15 cellular contexts compared by ENCODE assay signal in the genomic region with DNA sequence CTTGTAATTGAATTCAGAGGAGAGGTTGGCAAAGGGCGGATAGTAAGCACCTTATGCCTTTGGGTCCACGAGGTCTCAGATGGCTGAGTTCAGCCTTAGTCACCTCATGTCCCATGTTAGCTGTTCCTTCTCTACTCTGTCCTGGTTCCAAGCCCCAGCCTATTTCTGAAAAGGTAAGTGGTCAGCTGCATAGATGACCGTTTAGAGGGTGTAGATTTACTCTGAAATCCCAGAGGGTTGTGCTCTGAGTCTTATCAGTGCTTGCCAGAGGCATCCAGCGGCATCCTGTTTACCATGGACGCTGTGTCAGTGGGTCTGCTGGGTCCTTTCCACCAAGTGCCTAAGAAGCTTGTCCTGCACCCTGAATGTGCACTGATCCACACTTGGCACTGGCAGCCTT. TPM values are rescaled to one million over a fixed set of nuclear protein-coding genes. Genes with fewer than 3 reads are reported as not detected.
DNase-seq lines count a peak whose midpoint lies in the region; ATAC-seq and TF ChIP-seq lines count a peak whose summit lies in the region.
"Had no signal": no experiment of that assay in that cellular context is flagged by ENCODE, and none has a peak within 500 bp of the region (broad histone marks: within the 10 kb centered on the region; RNA-seq: fewer than 3 reads in every experiment).

No MANE protein-coding gene starts in this region.

- H3K27me3 Mint-ChIP-seq in T-helper 2 cell treated with Interferon-gamma antibody and Interleukin-4, amounts not matched to agents 5 μg/mL and 100 μg/mL, for 36 hours (ENCODE audit: low read depth): peaks cover 3% of the 10 kb centered on the region
- no peaks in the 10 kb centered on the region for H3K27me3 Mint-ChIP-seq in activated naive CD8-positive, alpha-beta T cell treated with anti-CD3 and anti-CD28 coated beads, Interleukin-2, amount 50 U/mL, for 24 hours
- H3K27me3 Mint-ChIP-seq in natural killer cell (ENCODE audit: low read depth in 2 of 2): no peaks in the 10 kb centered on the region

- no peaks in the 10 kb centered on the region for H3K9me2 ChIP-seq in Loucy (replicated peaks; ENCODE audit: low read depth, low read length)

- H3K4me3 Mint-ChIP-seq in T-helper 2 cell treated with Interferon-gamma antibody and Interleukin-4, amounts not matched to agents 5 μg/mL and 100 μg/mL, for 36 hours: peak overlapping the region; percentile 69
- peak overlapping the region; percentile 58 for H3K4me3 Mint-ChIP-seq in activated naive CD8-positive, alpha-beta T cell treated with anti-CD3 and anti-CD28 coated beads, Interleukin-2, amount 50 U/mL, for 24 hours
- H3K4me3 Mint-ChIP-seq in natural killer cell: peak overlapping the region; percentile 47

- H3K9me3 ChIP-seq in Loucy (ENCODE audit: insufficient read depth, low read depth, low read length): no peaks in the 10 kb centered on the region
- H3K9me3 ChIP-seq: left ventricle myocardium inferior, right atrium auricular region, SJSA1, thoracic aorta had no signal

- no peak overlapping the region for H3K9ac ChIP-seq in Loucy (ENCODE audit: low read depth, low read length, poor library complexity, severe bottlenecking)
- H3K9ac ChIP-seq: KMS-11 had no signal

- H3K4me2 ChIP-seq in Loucy (ENCODE audit: low read depth, low read length, poor library complexity, severe bottlenecking): peak overlapping the region; percentile 24
- H3K4me2 ChIP-seq: KMS-11 had no signal

- peaks cover 13% of the 10 kb centered on the region for H3K4me1 Mint-ChIP-seq in T-helper 2 cell treated with Interferon-gamma antibody and Interleukin-4, amounts not matched to agents 5 μg/mL and 100 μg/mL, for 36 hours (ENCODE audit: low read depth)
- H3K4me1 Mint-ChIP-seq in activated naive CD8-positive, alpha-beta T cell treated with anti-CD3 and anti-CD28 coated beads, Interleukin-2, amount 50 U/mL, for 24 hours: peaks cover 27% of the 10 kb centered on the region
- peaks cover 26 to 41% of the 10 kb centered on the region in 2 donors for H3K4me1 Mint-ChIP-seq in natural killer cell

- H3K27me3 ChIP-seq in Loucy (ENCODE audit: insufficient read depth, low read length, poor library complexity, severe bottlenecking): no peaks in the 10 kb centered on the region
- H3K27me3 ChIP-seq: right atrium auricular region, SJSA1 had no signal

- H3K4me1 ChIP-seq in Loucy (ENCODE audit: insufficient read depth, low read length, poor library complexity, severe bottlenecking): peaks cover 2% of the 10 kb centered on the region

- no peaks in the 10 kb centered on the region for H3K9me3 Mint-ChIP-seq in T-helper 2 cell treated with Interferon-gamma antibody and Interleukin-4, amounts not matched to agents 5 μg/mL and 100 μg/mL, for 36 hours
- no peaks in the 10 kb centered on the region for H3K9me3 Mint-ChIP-seq in activated naive CD8-positive, alpha-beta T cell treated with anti-CD3 and anti-CD28 coated beads, Interleukin-2, amount 50 U/mL, for 24 hours
- H3K9me3 Mint-ChIP-seq in natural killer cell: no peaks in the 10 kb centered on the region

- no peak for DNase-seq in T-helper 2 cell treated with Interferon-gamma antibody and Interleukin-4, amounts not matched to agents 5 μg/mL and 100 μg/mL, for 36 hours (ENCODE audit: low spot score)
- DNase-seq in T-helper 2 cell (no peak), natural killer cell (no peak), SHP77 (lab: John Stamatoyannopoulos, UW) (no peak), NCI-H1105 treated with DMSO at 0.1 percent for 48 hours (lab: John Stamatoyannopoulos, UW) (no peak), medulla oblongata (ENCODE audit: extremely low spot score) (no peak)
- no peak for DNase-seq in activated naive CD8-positive, alpha-beta T cell treated with anti-CD3 and anti-CD28 coated beads, Interleukin-2, amount 50 U/mL, for 24 hours
- DNase-seq: left ventricle myocardium inferior, NCI-H1436 treated with DMSO at 0.1 percent for 48 hours, NCI-H226 had no signal

- no peaks in the 10 kb centered on the region for H3F3A ChIP-seq in Loucy (ENCODE audit: low read depth)

- no peaks in the 10 kb centered on the region for H3K36me3 ChIP-seq in Loucy (ENCODE audit: insufficient read depth, low read length)

- H4K20me1 ChIP-seq in Loucy (ENCODE audit: insufficient read depth, low read length, poor library complexity, severe bottlenecking): no peaks in the 10 kb centered on the region

- H3K36me3 Mint-ChIP-seq in T-helper 2 cell treated with Interferon-gamma antibody and Interleukin-4, amounts not matched to agents 5 μg/mL and 100 μg/mL, for 36 hours (ENCODE audit: low read depth): peaks cover 13% of the 10 kb centered on the region
- peaks cover 21% of the 10 kb centered on the region for H3K36me3 Mint-ChIP-seq in activated naive CD8-positive, alpha-beta T cell treated with anti-CD3 and anti-CD28 coated beads, Interleukin-2, amount 50 U/mL, for 24 hours (ENCODE audit: low read depth)
- H3K36me3 Mint-ChIP-seq in natural killer cell: peaks cover 7% of the 10 kb centered on the region

- intact Hi-C loops in natural killer cell (cut with micrococcal nuclease): loop anchor here (10.0 kb wide), 1 partner anchor 125 kb away; the partner anchor contains the start of gene ACSF3

- H3K27ac Mint-ChIP-seq in T-helper 2 cell treated with Interferon-gamma antibody and Interleukin-4, amounts not matched to agents 5 μg/mL and 100 μg/mL, for 36 hours: peak overlapping the region; percentile 60
- no peak overlapping the region for H3K27ac Mint-ChIP-seq in activated naive CD8-positive, alpha-beta T cell treated with anti-CD3 and anti-CD28 coated beads, Interleukin-2, amount 50 U/mL, for 24 hours
- peak overlapping the region; percentile 45 to 49 for H3K27ac Mint-ChIP-seq in natural killer cell

- no peak overlapping the region for H3K4me3 ChIP-seq in Loucy (ENCODE audit: low read length, poor library complexity, severe bottlenecking)
- H3K4me3 ChIP-seq: left ventricle myocardium inferior, right atrium auricular region, SJSA1, thoracic aorta had no signal

- no peak overlapping the region for H2AFZ ChIP-seq in Loucy (ENCODE audit: low read length)

- ATAC-seq in activated naive CD8-positive, alpha-beta T cell treated with anti-CD3 and anti-CD28 coated beads, Interleukin-2, amount 50 U/mL, for 24 hours: no peak
- no peak for ATAC-seq in natural killer cell

- H3K79me2 ChIP-seq in Loucy (ENCODE audit: insufficient read depth, low read length): peaks cover 6% of the 10 kb centered on the region; the same call in 1 of the 2 replicates

- no peak for TF ChIP-seq CTCF in Loucy (conservative IDR thresholded peaks at IDR 0.05; ENCODE audit: low read length)
- TF ChIP-seq CTCF in natural killer cell (IDR thresholded peaks at IDR 0.05): no peak

RNA-seq across cellular contexts. Expression of gene ZNF778, which starts 1.9 kb away (rescaled TPM):
- total RNA-seq in natural killer cell: 10 to 100 TPM in 2 of 3 donors, 1 to 10 TPM in 1; 7.0 to 14.1 (median 11.8) TPM

RNA-seq across cellular contexts. Expression of gene SLC22A31, which starts 19.0 kb away (rescaled TPM):
- total RNA-seq in natural killer cell: under 1 TPM in 1 of 3 donors, not detected in 2; 0.75 TPM
- total RNA-seq: left ventricle myocardium inferior, SJSA1 had no signal

RNA-seq across cellular contexts. Expression of gene CDH15, which starts 47.8 kb away (rescaled TPM):
- total RNA-seq in natural killer cell: under 1 TPM in 1 of 3 donors, not detected in 2; 0.20 TPM
- total RNA-seq: left ventricle myocardium inferior, right atrium auricular region had no signal
